33 cellular contexts compared by ENCODE assay signal in genomic region chr18:5036523-5036922, GRCh38.
"Had no signal": no experiment of that assay in that cellular context is flagged by ENCODE, and none has a peak within 500 bp of the region (broad histone marks: within the 10 kb centered on the region; RNA-seq: fewer than 3 reads in every experiment).

No MANE protein-coding gene starts in this region.

- DNase-seq: activated CD4-positive, alpha-beta T cell treated with anti-CD3 and anti-CD28 coated beads, Interleukin-2, amount 50 U/mL, for 4 hours; activated CD4-positive, CD25-positive, alpha-beta regulatory T cell; activated CD8-positive, alpha-beta memory T cell treated with anti-CD3 and anti-CD28 coated beads, Interleukin-2, amount 50 U/mL, for 4 hours; activated gamma-delta T cell treated with Interleukin-2 at 50 U/mL for 16 hours; activated naive CD4-positive, alpha-beta T cell treated with anti-CD3 and anti-CD28 coated beads for 36 hours; activated T-cell treated with anti-CD3 and anti-CD28 coated beads for 4 hours; activated T-cell treated with anti-CD3 and anti-CD28 coated beads, Interleukin-2, amount 50 U/mL, for 4 hours; anterior cingulate cortex; caudate nucleus; cerebellar nuclear complex; Karpas-422; NCI-H1105; NCI-H1417 treated with DMSO at 0.1 percent for 48 hours; NCI-H187 treated with DMSO at 0.1 percent for 48 hours; NCI-H2081; NCI-H226; NCI-H446 treated with DMSO at 0.1 percent for 48 hours; NCI-H524 treated with DMSO at 0.1 percent for 48 hours; PC-3; Peyer's patch; RPMI8226; SHP77 treated with DMSO at 0.1 percent for 48 hours; T-helper 1 cell; T-helper 2 cell; T-helper 9 cell had no signal

- H3K4me3 ChIP-seq: Peyer's patch, SJSA1 had no signal

- H3K27ac ChIP-seq: Peyer's patch, SJSA1, VCaP had no signal

- H3K4me1 ChIP-seq: Peyer's patch, SJSA1 had no signal

- H3K4me3 Mint-ChIP-seq: activated CD4-positive, alpha-beta T cell treated with anti-CD3 and anti-CD28 coated beads, Interleukin-2, amount 10 ng/mL, durations not matched to agents 24 days and 14 days; activated naive CD4-positive, alpha-beta T cell treated with anti-CD3 and anti-CD28 coated beads for 36 hours; activated T-cell treated with anti-CD3 and anti-CD28 coated beads, Interleukin-2, amount 50 U/mL, for 4 hours; activated T-helper 1 cell treated with anti-CD3 and anti-CD28 coated beads, Interleukin-12 subunit alpha, Interleukin-12 subunit beta, Interleukin-2, Interleukin-4 antibody, amounts not matched to agents 30 ng/mL and 10 ng/mL and 1 ng/mL, durations not matched to agents 14 hours and 24 hours and 36 hours; brain had no signal

- H3K9me3 ChIP-seq: Peyer's patch, SJSA1 had no signal

- H3K9me3 Mint-ChIP-seq: activated CD4-positive, alpha-beta T cell treated with anti-CD3 and anti-CD28 coated beads, Interleukin-2, amount 10 ng/mL, durations not matched to agents 24 days and 14 days had no signal

- H3K36me3 ChIP-seq: Peyer's patch, SJSA1 had no signal

- H3K36me3 Mint-ChIP-seq: activated naive CD4-positive, alpha-beta T cell treated with anti-CD3 and anti-CD28 coated beads, Interleukin-2, amount 50 U/mL, for 72 hours; brain had no signal

- ATAC-seq: activated naive CD4-positive, alpha-beta T cell treated with anti-CD3 and anti-CD28 coated beads, Interleukin-2, amount 50 U/mL, for 72 hours; activated T-cell treated with anti-CD3 and anti-CD28 coated beads, Interleukin-2, amount 50 U/mL, for 4 hours; PC-3; SK-N-SH treated with all-trans-retinoic acid at 6 μM for 48 hours had no signal

- H3K4me1 Mint-ChIP-seq: activated CD4-positive, alpha-beta T cell treated with anti-CD3 and anti-CD28 coated beads, Interleukin-2, amount 10 ng/mL, durations not matched to agents 24 days and 14 days; brain had no signal

- H3K27me3 ChIP-seq: Peyer's patch, SJSA1 had no signal

- FAIRE-seq: bronchial epithelial cell had no signal

- H3K27me3 Mint-ChIP-seq: activated CD4-positive, alpha-beta T cell treated with anti-CD3 and anti-CD28 coated beads, Interleukin-2, amount 10 ng/mL, durations not matched to agents 24 days and 14 days; brain had no signal

- H3K27ac Mint-ChIP-seq: activated CD4-positive, alpha-beta T cell treated with anti-CD3 and anti-CD28 coated beads, Interleukin-2, amount 10 ng/mL, durations not matched to agents 24 days and 14 days; activated naive CD4-positive, alpha-beta T cell treated with anti-CD3 and anti-CD28 coated beads for 36 hours; activated naive CD4-positive, alpha-beta T cell treated with anti-CD3 and anti-CD28 coated beads, Interleukin-2, amount 50 U/mL, for 72 hours; activated T-helper 1 cell treated with anti-CD3 and anti-CD28 coated beads, Interleukin-12 subunit alpha, Interleukin-12 subunit beta, Interleukin-2, Interleukin-4 antibody, amounts not matched to agents 30 ng/mL and 10 ng/mL and 1 ng/mL, durations not matched to agents 14 hours and 24 hours and 36 hours; brain had no signal
